Comparison of ENCODE assay signal across 8 cellular contexts in the genomic region with DNA sequence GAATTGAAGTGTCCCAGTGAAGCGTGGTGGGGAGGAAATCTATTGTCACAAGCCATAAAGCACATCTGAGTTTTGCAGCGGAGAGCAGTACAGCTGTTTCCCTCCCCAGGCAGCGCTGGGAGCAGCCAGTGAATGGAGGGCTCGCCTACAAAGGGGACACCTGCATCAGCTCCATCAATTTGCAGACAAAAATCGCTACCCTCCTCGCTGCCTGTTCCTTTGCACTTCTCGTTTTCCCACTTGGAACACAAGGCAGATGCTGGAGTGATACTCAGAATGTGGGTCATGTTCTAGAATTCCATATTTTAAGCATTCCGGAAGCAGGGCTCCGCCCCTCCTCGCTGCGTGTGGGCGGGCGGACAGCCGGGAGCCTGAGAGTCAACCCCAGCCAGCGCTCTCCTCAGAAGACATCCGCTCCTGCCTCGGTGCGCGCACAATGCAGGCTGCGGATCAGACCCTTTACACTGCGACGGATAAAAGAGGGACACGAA.
DNase-seq lines count a peak whose midpoint lies in the region; ATAC-seq and TF ChIP-seq lines count a peak whose summit lies in the region.

No MANE protein-coding gene starts in this region.

- H3K27ac Mint-ChIP-seq in activated CD8-positive, alpha-beta memory T cell treated with anti-CD3 and anti-CD28 coated beads, Interleukin-2, amount 10 ng/mL, durations not matched to agents 7 days and 5 days = no peak overlapping the region
- H3K27ac Mint-ChIP-seq in activated T-cell treated with anti-CD3 and anti-CD28 coated beads, Interleukin-2, amount 50 U/mL, for 72 hours = no peak overlapping the region

- no peak for TF ChIP-seq CTCF in spleen (IDR thresholded peaks at IDR 0.05 in 8 of 11, conservative IDR thresholded peaks at IDR 0.05 in 3 of 11)

- peaks cover 1% of the 10 kb centered on the region for H3K36me3 Mint-ChIP-seq in activated CD8-positive, alpha-beta memory T cell treated with anti-CD3 and anti-CD28 coated beads, Interleukin-2, amount 10 ng/mL, durations not matched to agents 7 days and 5 days
- H3K36me3 Mint-ChIP-seq in activated T-cell treated with anti-CD3 and anti-CD28 coated beads, Interleukin-2, amount 50 U/mL, for 72 hours (ENCODE audit: insufficient read depth in 2 of 2) = no peaks in the 10 kb centered on the region

- CTCF ChIA-PET in activated CD8-positive, alpha-beta memory T cell treated with anti-CD3 and anti-CD28 coated beads, Interleukin-2, amount 10 ng/mL, durations not matched to agents 7 days and 5 days (lab: Charles Lee) = no interaction called here

- DNase-seq in activated CD8-positive, alpha-beta memory T cell treated with anti-CD3 and anti-CD28 coated beads, Interleukin-2, amount 10 ng/mL, durations not matched to agents 7 days and 5 days = peak; percentile 44
- no peak for DNase-seq in activated CD8-positive, alpha-beta memory T cell treated with anti-CD3 and anti-CD28 coated beads for 24 hours
- DNase-seq in activated T-cell treated with anti-CD3 and anti-CD28 coated beads, Interleukin-2, amount 50 U/mL, for 72 hours = no peak
- DNase-seq in left ventricle myocardium superior (peak; percentile 66), spleen (no peak), ureter (ENCODE audit: low spot score) (no peak)
- peak; percentile 29 for DNase-seq in stimulated activated CD4-positive, alpha-beta T cell treated with anti-CD3 and anti-CD28 coated beads, Interleukin-4, amount 100 ng/mL, for 1 hour

- intact Hi-C loops in left ventricle myocardium superior (cut with micrococcal nuclease) = no loop called here
- intact Hi-C loops in spleen (cut with DNase I; ENCODE audit: low total_unique reads) = no loop called here

- no peaks in the 10 kb centered on the region for H3K9me3 ChIP-seq in spleen

- H3K27me3 ChIP-seq in spleen (replicated peaks in 1 of 7) = no peaks in the 10 kb centered on the region

- no peaks in the 10 kb centered on the region for H3K9me3 Mint-ChIP-seq in activated CD8-positive, alpha-beta memory T cell treated with anti-CD3 and anti-CD28 coated beads, Interleukin-2, amount 10 ng/mL, durations not matched to agents 7 days and 5 days (ENCODE audit: low read depth)
- no peaks in the 10 kb centered on the region for H3K9me3 Mint-ChIP-seq in activated T-cell treated with anti-CD3 and anti-CD28 coated beads, Interleukin-2, amount 50 U/mL, for 72 hours

- peaks cover 8% of the 10 kb centered on the region for H3K4me1 Mint-ChIP-seq in activated CD8-positive, alpha-beta memory T cell treated with anti-CD3 and anti-CD28 coated beads, Interleukin-2, amount 10 ng/mL, durations not matched to agents 7 days and 5 days
- H3K4me1 Mint-ChIP-seq in activated T-cell treated with anti-CD3 and anti-CD28 coated beads, Interleukin-2, amount 50 U/mL, for 72 hours (ENCODE audit: low read depth) = peaks cover 11% of the 10 kb centered on the region

- H3K4me1 ChIP-seq in spleen = peaks cover 2 to 32% (median 13%) of the 10 kb centered on the region in 6 donors

- WGBS in spleen, 5 donors = 10 to 22% (median 16%) methylated on average over 23 of the region's 23 CpGs

- peaks cover 0 to 17% (median 0%) of the 10 kb centered on the region in 6 donors for H3K36me3 ChIP-seq in spleen

- no peaks in the 10 kb centered on the region for H3K27me3 Mint-ChIP-seq in activated CD8-positive, alpha-beta memory T cell treated with anti-CD3 and anti-CD28 coated beads, Interleukin-2, amount 10 ng/mL, durations not matched to agents 7 days and 5 days
- H3K27me3 Mint-ChIP-seq in activated T-cell treated with anti-CD3 and anti-CD28 coated beads, Interleukin-2, amount 50 U/mL, for 72 hours (ENCODE audit: low read depth) = no peaks in the 10 kb centered on the region

- ATAC-seq in activated CD8-positive, alpha-beta memory T cell treated with anti-CD3 and anti-CD28 coated beads, Interleukin-2, amount 10 ng/mL, durations not matched to agents 7 days and 5 days = peak; percentile 78
- peak; percentile 89 for ATAC-seq in HG03097 (IDR thresholded peaks at IDR 0.05; ENCODE audit: low FRiP score, unreplicated experiment)
- ATAC-seq in activated T-cell treated with anti-CD3 and anti-CD28 coated beads, Interleukin-2, amount 50 U/mL, for 72 hours (replicated peaks in 1 of 2) = peak; percentile 62 to 66
- ATAC-seq in left ventricle myocardium superior = peak; percentile 72

- H3K27ac ChIP-seq in spleen = peak overlapping the region in 2 of 8 donors; percentile 26 to 31

- no peak for TF ChIP-seq POLR2A in spleen (IDR thresholded peaks at IDR 0.05)

- peak overlapping the region in 4 of 8 donors; percentile 6 to 54 (median 12) for H3K4me3 ChIP-seq in spleen

- H3K4me3 Mint-ChIP-seq in activated CD8-positive, alpha-beta memory T cell treated with anti-CD3 and anti-CD28 coated beads, Interleukin-2, amount 10 ng/mL, durations not matched to agents 7 days and 5 days = peak overlapping the region; percentile 39
- peak overlapping the region; percentile 73 to 80 for H3K4me3 Mint-ChIP-seq in activated T-cell treated with anti-CD3 and anti-CD28 coated beads, Interleukin-2, amount 50 U/mL, for 72 hours

Comparison
In these comparisons a context has a peak if more than half of its experiments do, and no peak if none do; other contexts are left out.
1. DNase-seq: peak in activated CD8-positive, alpha-beta memory T cell treated with anti-CD3 and anti-CD28 coated beads, Interleukin-2, amount 10 ng/mL, durations not matched to agents 7 days and 5 days (single experiment), left ventricle myocardium superior (single experiment) and stimulated activated CD4-positive, alpha-beta T cell treated with anti-CD3 and anti-CD28 coated beads, Interleukin-4, amount 100 ng/mL, for 1 hour (single experiment); none in activated CD8-positive, alpha-beta memory T cell treated with anti-CD3 and anti-CD28 coated beads for 24 hours (single experiment), activated T-cell treated with anti-CD3 and anti-CD28 coated beads, Interleukin-2, amount 50 U/mL, for 72 hours (0 of 2), spleen (single experiment) and ureter (single experiment).
2. Peak in every context shown above with its lines, with median percentiles within 50 percentile points of each other: ATAC-seq.